25 cellular contexts compared by ENCODE assay signal in genomic region chr19:48287748-48288147, GRCh38. TPM values are rescaled to one million over a fixed set of nuclear protein-coding genes. Genes with fewer than 3 reads are reported as not detected.
DNase-seq lines count a peak whose midpoint lies in the region; ATAC-seq, FAIRE-seq and TF ChIP-seq lines count a peak whose summit lies in the region.
"Had no signal": no experiment of that assay in that cellular context is flagged by ENCODE, and none has a peak within 500 bp of the region (broad histone marks: within the 10 kb centered on the region; RNA-seq: fewer than 3 reads in every experiment).

No MANE protein-coding gene starts in this region.

- no peaks in the 10 kb centered on the region for H4K20me1 ChIP-seq in K562 (replicated peaks; ENCODE audit: control insufficient read depth, insufficient read depth, low read length)
- H4K20me1 ChIP-seq: BLaER1 had no signal

- H3K9me3 ChIP-seq in K562 (replicated peaks; ENCODE audit: control insufficient read depth, insufficient read depth, low read depth, low read length) (peaks cover 6% of the 10 kb centered on the region), stomach (peaks cover 0 to 27% (median 22%) of the 10 kb centered on the region in 4 donors)
- H3K9me3 ChIP-seq: BE2C had no signal

- TF ChIP-seq POLR2A in K562 (conservative IDR thresholded peaks at IDR 0.05) = no peak
- no peak for TF ChIP-seq POLR2A in stomach (IDR thresholded peaks at IDR 0.05)

- H3K36me3 ChIP-seq in K562 (ENCODE audit: control insufficient read depth, insufficient read depth, low read length) = no peaks in the 10 kb centered on the region
- H3K36me3 ChIP-seq in stomach = peaks cover 0 to 24% (median 0%) of the 10 kb centered on the region in 4 donors

- no peak overlapping the region for H2AFZ ChIP-seq in K562 (ENCODE audit: low read depth, low read length)

- peaks cover 14% of the 10 kb centered on the region for H3K9me3 Mint-ChIP-seq in WTC11

- H3K9me1 ChIP-seq in K562 (ENCODE audit: control insufficient read depth, insufficient read depth, low read length) = no peaks in the 10 kb centered on the region

- in situ Hi-C loops in K562 (cut with MboI) = no loop called here

- H3K4me3 ChIP-seq in K562 (no peak overlapping the region), stomach (no peak overlapping the region)
- H3K4me3 ChIP-seq: BLaER1, GM12878 had no signal

- POLR2A ChIA-PET in WTC11 (lab: Charles Lee) = no interaction called here
- POLR2A ChIA-PET in K562 (lab: Yijun Ruan, JAX) = no interaction called here

- TF ChIP-seq RAD21 in K562 (CRISPR knock-in tag; conservative IDR thresholded peaks at IDR 0.05 in 1 of 2, IDR thresholded peaks at IDR 0.05 in 1 of 2) = no peak

- no TSS peak for BruUV-seq in K562 (replicated peaks; lab: Mats Ljungman, UMichigan)

- H3K36me3 Mint-ChIP-seq in WTC11 = peaks cover 54% of the 10 kb centered on the region

- H3K4me1 ChIP-seq in K562 (replicated peaks in 1 of 2; ENCODE audit: control insufficient read depth in 2 of 2, insufficient read depth in 2 of 2, low read length in 2 of 2) (peaks cover 7 to 13% of the 10 kb centered on the region in 2 experiments; a peak in 4 of 5 replicates), stomach (peaks cover 7 to 16% (median 13%) of the 10 kb centered on the region in 4 donors)
- H3K4me1 ChIP-seq: BE2C had no signal

- H3K27me3 ChIP-seq in K562 (ENCODE audit: control insufficient read depth in 2 of 2, insufficient read depth in 2 of 2, low read length in 2 of 2) (peaks cover 0 to 10% of the 10 kb centered on the region in 2 experiments; a peak in 2 of 5 replicates), stomach (peaks cover 0 to 12% (median 10%) of the 10 kb centered on the region in 3 donors)
- H3K27me3 ChIP-seq: BE2C, BLaER1 had no signal

- 0 out of 2 replicates have a peak overlapping the region, but pooled peaks have one; percentile 78 for H3K27ac Mint-ChIP-seq in WTC11
- H3K27ac Mint-ChIP-seq: CD14-positive monocyte; CD4-positive, alpha-beta memory T cell; CD4-positive, CD25-positive, alpha-beta regulatory T cell; CD8-positive, alpha-beta memory T cell had no signal

- WGBS in K562 (ENCODE audit: insufficient coverage, low coverage, missing lambda C conversion rate) = 21% methylated on average over 3 of the region's 3 CpGs
- WGBS in stomach, 5 donors = 73 to 92% (median 80%) methylated on average over 3 of the region's 3 CpGs

- TF ChIP-seq CTCF in WTC11 (IDR thresholded peaks at IDR 0.05) (no peak), K562 (IDR thresholded peaks at IDR 0.05 in 2 of 3, conservative IDR thresholded peaks at IDR 0.05 in 1 of 3; ENCODE audit: insufficient read depth in 2 of 3, low read depth in 1 of 3, low read length in 3 of 3) (no peak), stomach (IDR thresholded peaks at IDR 0.05) (no peak)

- no peak for TF ChIP-seq EP300 in K562 (IDR thresholded peaks at IDR 0.05; ENCODE audit: low read length)
- TF ChIP-seq EP300 in stomach (IDR thresholded peaks at IDR 0.05) = no peak

- CTCF ChIA-PET in WTC11 (lab: Charles Lee) (interaction anchor here (0.9 to 1.9 kb wide), 2 partner anchors 16 to 53 kb away, joined by 3 to 6 read pairs; no protein-coding TSS in a partner anchor), K562 (lab: Yijun Ruan, JAX; ENCODE audit: low intra/inter-chr PET ratio) (interaction anchor here (0.7 to 1.1 kb wide), 3 partner anchors 21 to 325 kb away, joined by 3 to 4 read pairs (median 3); no protein-coding TSS in a partner anchor)

- no peaks in the 10 kb centered on the region for H3K27me3 Mint-ChIP-seq in WTC11 (ENCODE audit: low read depth)

- no peak overlapping the region for H3K4me3 Mint-ChIP-seq in WTC11
- H3K4me3 Mint-ChIP-seq: CD14-positive monocyte; CD4-positive, alpha-beta memory T cell; CD4-positive, CD25-positive, alpha-beta regulatory T cell; CD8-positive, alpha-beta memory T cell had no signal

- peaks cover 12% of the 10 kb centered on the region for H3K4me1 Mint-ChIP-seq in WTC11

- no peak overlapping the region for H3K9ac ChIP-seq in K562 (ENCODE audit: insufficient read depth in 1 of 2, low read depth in 2 of 2, low read length in 2 of 2)
- H3K9ac ChIP-seq: BLaER1 had no signal

- DNase-seq in WTC11 (ENCODE audit: low spot score) (no peak), K562 (ENCODE audit: extremely low read depth in 1 of 4, low spot score in 3 of 4) (no peak), stomach (no peak)
- DNase-seq: 8988T; ACHN; BE2C; C1 segment of cervical spinal cord; CD4-positive, alpha-beta memory T cell; CD4-positive, CD25-positive, alpha-beta regulatory T cell; CD8-positive, alpha-beta memory T cell; COR-L47; DMS 273 treated with DMSO at 0.1 percent for 48 hours; DMS153; DMS53; DMS79; DND-41; EL; GDM1 had no signal

- no peak for FAIRE-seq in K562 (lab: Jason Lieb, UNC)
- FAIRE-seq: A204.1, GM12878, GM12892, GM18507 had no signal

- ATAC-seq in WTC11 = no peak
- no peak for ATAC-seq in K562
- no peak for ATAC-seq in HG03432 (IDR thresholded peaks at IDR 0.05; ENCODE audit: unreplicated experiment)
- ATAC-seq: GM12878 had no signal

- intact Hi-C loops in K562 (cut with micrococcal nuclease) = no loop called here
- intact Hi-C loops in stomach (cut with DNase I; ENCODE audit: low total_unique reads) = no loop called here

- H3K27ac ChIP-seq in K562 (ENCODE audit: extremely low read depth, low read depth, low read length) = no peak overlapping the region
- no peak overlapping the region for H3K27ac ChIP-seq in stomach
- H3K27ac ChIP-seq: BLaER1 had no signal

- no peaks in the 10 kb centered on the region for H3K79me2 ChIP-seq in K562 (ENCODE audit: control insufficient read depth, insufficient read depth, low read length)

- H3K4me2 ChIP-seq in K562 (ENCODE audit: insufficient read depth, low read length) = no peak overlapping the region
- H3K4me2 ChIP-seq: BLaER1 had no signal

RNA-seq across cellular contexts. Expression of gene ZNF114, which starts 17.9 kb away (rescaled TPM):
- total RNA-seq in WTC11 (2021) = 9.8 to 12.7 TPM (median 9.8 TPM) in 3 replicates
- total RNA-seq in K562 (2011; cell fraction: chromatin; rRNA removed; ENCODE audit: low replicate concordance) = not detected in 2 replicates
- total RNA-seq in K562 (2011; cell fraction: nucleolus; rRNA removed) = not detected in 2 replicates
- not detected in 2 replicates for total RNA-seq in K562 (2011; cell fraction: nucleoplasm; rRNA removed)
- not detected in 2 replicates for total RNA-seq in K562 (2014; rRNA removed)
- total RNA-seq in K562 (2014; rRNA removed; fragmentation: Illumina TruSeq; extraction: Trizol) = not detected in 2 replicates
- total RNA-seq in K562 (2015; rRNA removed; fragmentation: Illumina TruSeq; extraction: Trizol) = not detected in 2 replicates
- total RNA-seq in K562 (2021) = not detected in 2 replicates
- polyA plus RNA-seq in K562 (2011; rRNA removed) = not detected in 2 replicates
- not detected in 2 replicates for polyA plus RNA-seq in K562 (2011; cell fraction: cytosol; rRNA removed)
- polyA plus RNA-seq in K562 (2011; cell fraction: nucleus; rRNA removed) = not detected in 2 replicates
- polyA plus RNA-seq in K562 (2012) = not detected in 2 replicates
- polyA plus RNA-seq in K562 (2014; fragmentation: Illumina TruSeq; extraction: Trizol) = not detected in 2 replicates
- polyA plus RNA-seq in K562 (2014; fragmentation: Nextera tagmentation; extraction: Ambion mirVana) = not detected
- polyA plus RNA-seq in K562 (2014; rRNA removed) = not detected in 2 replicates
- not detected in 2 replicates for polyA minus RNA-seq in K562 (2011; rRNA and poly(A)+ RNA removed)
- not detected in 2 replicates for polyA minus RNA-seq in K562 (2011; cell fraction: cytosol; rRNA and poly(A)+ RNA removed)
- not detected in 2 replicates for polyA minus RNA-seq in K562 (2011; cell fraction: nucleus; rRNA and poly(A)+ RNA removed)
- under 1 TPM in 1 of 5 donors, not detected in 4; 0.55 TPM for total RNA-seq in stomach
- polyA plus RNA-seq in stomach = under 1 TPM in 1 of 3 donors, not detected in 2; 0.10 TPM
- total RNA-seq: CD4-positive, CD25-positive, alpha-beta regulatory T cell had no signal
- polyA plus RNA-seq: CD14-positive monocyte; CD4-positive, alpha-beta memory T cell; CD4-positive, CD25-positive, alpha-beta regulatory T cell; CD8-positive, alpha-beta memory T cell had no signal

RNA-seq across cellular contexts. Expression of gene CARD8, which starts 32.0 kb away (rescaled TPM):
- total RNA-seq in WTC11 (2021) (23.0 to 31.1 TPM (median 29.8 TPM) in 3 replicates), K562 (2014; rRNA removed) (9.9 and 11.5 TPM in 2 replicates), K562 (2014; rRNA removed; fragmentation: Illumina TruSeq; extraction: Trizol) (25.2 and 26.4 TPM in 2 replicates), K562 (2015; rRNA removed; fragmentation: Illumina TruSeq; extraction: Trizol) (22.0 and 23.8 TPM in 2 replicates), K562 (2021) (16.0 and 18.6 TPM in 2 replicates), stomach (10 to 100 TPM in 4 of 5 donors, 1 to 10 TPM in 1; 5.2 to 63.6 (median 39.4) TPM)
- total RNA-seq in K562 (2011; cell fraction: chromatin; rRNA removed; ENCODE audit: low replicate concordance) = 58.7 and 125 TPM in 2 replicates
- 30.7 and 35.2 TPM in 2 replicates for total RNA-seq in K562 (2011; cell fraction: nucleolus; rRNA removed)
- total RNA-seq in K562 (2011; cell fraction: nucleoplasm; rRNA removed) = 52.3 and 75.5 TPM in 2 replicates
- polyA plus RNA-seq in K562 (2011; rRNA removed) (16.0 and 20.8 TPM in 2 replicates), K562 (2014; fragmentation: Illumina TruSeq; extraction: Trizol) (18.3 and 25.5 TPM in 2 replicates), K562 (2014; fragmentation: Nextera tagmentation; extraction: Ambion mirVana) (10 to 100 TPM; 17.4 to 18.3 TPM), K562 (2014; rRNA removed) (20.6 and 23.1 TPM in 2 replicates), stomach (10 to 100 TPM; 16.0 to 20.7 (median 17.1) TPM)
- polyA plus RNA-seq in K562 (2011; cell fraction: cytosol; rRNA removed) = 8.3 and 10.2 TPM in 2 replicates
- 61.8 and 88.2 TPM in 2 replicates for polyA plus RNA-seq in K562 (2011; cell fraction: nucleus; rRNA removed)
- 16.8 and 17.4 TPM in 2 replicates for polyA plus RNA-seq in K562 (2012)
- 22.6 and 27.3 TPM in 2 replicates for polyA minus RNA-seq in K562 (2011; rRNA and poly(A)+ RNA removed)
- 6.9 and 7.1 TPM in 2 replicates for polyA minus RNA-seq in K562 (2011; cell fraction: cytosol; rRNA and poly(A)+ RNA removed)
- polyA minus RNA-seq in K562 (2011; cell fraction: nucleus; rRNA and poly(A)+ RNA removed) = 27.2 and 38.7 TPM in 2 replicates

RNA-seq across cellular contexts. Expression of gene EMP3, which starts 37.6 kb away (rescaled TPM):
- total RNA-seq in WTC11 (2021) (8.9 to 11.1 TPM (median 10.4 TPM) in 3 replicates), K562 (2014; rRNA removed) (137 and 194 TPM in 2 replicates), K562 (2014; rRNA removed; fragmentation: Illumina TruSeq; extraction: Trizol) (184 and 204 TPM in 2 replicates), K562 (2015; rRNA removed; fragmentation: Illumina TruSeq; extraction: Trizol) (386 and 393 TPM in 2 replicates), K562 (2021) (296 and 321 TPM in 2 replicates), stomach (10 to 100 TPM in 4 of 5 donors, 1 to 10 TPM in 1; 6.4 to 57.2 (median 27.5) TPM)
- 94.2 and 300 TPM in 2 replicates for total RNA-seq in K562 (2011; cell fraction: chromatin; rRNA removed; ENCODE audit: low replicate concordance)
- total RNA-seq in K562 (2011; cell fraction: nucleolus; rRNA removed) = 624 and 788 TPM in 2 replicates
- total RNA-seq in K562 (2011; cell fraction: nucleoplasm; rRNA removed) = 425 and 454 TPM in 2 replicates
- polyA plus RNA-seq in K562 (2011; rRNA removed) (355 and 448 TPM in 2 replicates), K562 (2014; fragmentation: Illumina TruSeq; extraction: Trizol) (308 and 333 TPM in 2 replicates), K562 (2014; fragmentation: Nextera tagmentation; extraction: Ambion mirVana) (100 to 1,000 TPM; 123 to 227 TPM), K562 (2014; rRNA removed) (314 and 369 TPM in 2 replicates), stomach (10 to 100 TPM; 46.4 to 61.4 (median 53.7) TPM)
- polyA plus RNA-seq in K562 (2011; cell fraction: cytosol; rRNA removed) = 690 and 1,312 TPM in 2 replicates
- polyA plus RNA-seq in K562 (2011; cell fraction: nucleus; rRNA removed) = 177 and 267 TPM in 2 replicates
- 325 and 506 TPM in 2 replicates for polyA plus RNA-seq in K562 (2012)
- 191 and 276 TPM in 2 replicates for polyA minus RNA-seq in K562 (2011; rRNA and poly(A)+ RNA removed)
- polyA minus RNA-seq in K562 (2011; cell fraction: cytosol; rRNA and poly(A)+ RNA removed) = 149 and 202 TPM in 2 replicates
- polyA minus RNA-seq in K562 (2011; cell fraction: nucleus; rRNA and poly(A)+ RNA removed) = 51.7 and 64.9 TPM in 2 replicates
